23 cellular contexts compared by ENCODE assay signal in the genomic region with DNA sequence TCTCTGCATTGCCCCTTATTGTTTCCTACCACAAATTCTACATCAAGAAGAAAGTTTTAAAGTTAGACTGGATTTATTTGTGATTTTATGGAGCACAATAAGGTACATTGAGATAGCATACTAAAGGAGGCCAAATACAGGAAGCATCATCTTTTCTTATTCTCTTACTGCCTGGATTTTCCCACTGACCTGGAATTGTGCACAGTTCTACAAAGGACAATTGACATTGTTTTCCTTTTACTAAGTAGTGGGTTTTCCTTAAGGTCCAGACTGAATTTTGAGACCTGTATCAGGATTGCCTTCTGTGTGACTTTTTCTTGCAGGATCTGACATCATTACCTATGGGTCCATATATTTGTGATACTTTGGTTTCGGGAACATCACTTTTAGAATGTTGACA. TPM values are rescaled to one million over a fixed set of nuclear protein-coding genes. Genes with fewer than 3 reads are reported as not detected.
DNase-seq lines count a peak whose midpoint lies in the region; ATAC-seq, FAIRE-seq and TF ChIP-seq lines count a peak whose summit lies in the region.
"Had no signal": no experiment of that assay in that cellular context is flagged by ENCODE, and none has a peak within 500 bp of the region (broad histone marks: within the 10 kb centered on the region; RNA-seq: fewer than 3 reads in every experiment).

No MANE protein-coding gene starts in this region.

- no peak overlapping the region for H3K27ac ChIP-seq in CD4-positive, CD25-positive, alpha-beta regulatory T cell (ENCODE audit: insufficient read depth, low read length, poor library complexity, severe bottlenecking)
- H3K27ac ChIP-seq in GM12878 (ENCODE audit: control insufficient read depth, insufficient read depth) (no peak overlapping the region), right atrium auricular region (no peak overlapping the region)
- H3K27ac ChIP-seq: GM23248, KMS-11 had no signal

- H3K9me3 Mint-ChIP-seq in CD4-positive, CD25-positive, alpha-beta regulatory T cell, result peaks cover 0 to 86% (median 31%) of the 10 kb centered on the region in 7 donors
- peaks cover 65% of the 10 kb centered on the region for H3K9me3 Mint-ChIP-seq in endothelial cell (ENCODE audit: unreplicated experiment)
- peaks cover 61% of the 10 kb centered on the region for H3K9me3 Mint-ChIP-seq in progenitor cell of endocrine pancreas (ENCODE audit: low read depth)

- no peaks in the 10 kb centered on the region for H3K27me3 ChIP-seq in CD4-positive, CD25-positive, alpha-beta regulatory T cell (ENCODE audit: control insufficient read depth, insufficient read depth, low read length)
- H3K27me3 ChIP-seq in GM12878 (replicated peaks in 1 of 2; ENCODE audit: control insufficient read depth in 2 of 2, insufficient read depth in 2 of 2, low read length in 1 of 2), result no peaks in the 10 kb centered on the region
- H3K27me3 ChIP-seq in right atrium auricular region, result no peaks in the 10 kb centered on the region
- H3K27me3 ChIP-seq: BE2C had no signal

- no peak overlapping the region for H3K4me3 Mint-ChIP-seq in CD4-positive, CD25-positive, alpha-beta regulatory T cell
- peak overlapping the region; percentile 51 for H3K4me3 Mint-ChIP-seq in endothelial cell (ENCODE audit: unreplicated experiment)
- H3K4me3 Mint-ChIP-seq in progenitor cell of endocrine pancreas (ENCODE audit: low read depth), result no peak overlapping the region
- H3K4me3 Mint-ChIP-seq: CD14-positive monocyte; CD8-positive, alpha-beta T cell had no signal

- no peaks in the 10 kb centered on the region for H3K4me1 ChIP-seq in CD4-positive, CD25-positive, alpha-beta regulatory T cell (ENCODE audit: control insufficient read depth, insufficient read depth, low read length, poor library complexity, severe bottlenecking)
- H3K4me1 ChIP-seq in GM12878 (ENCODE audit: control insufficient read depth, insufficient read depth, low read length), result no peaks in the 10 kb centered on the region
- H3K4me1 ChIP-seq in right atrium auricular region, result no peaks in the 10 kb centered on the region
- H3K4me1 ChIP-seq: BE2C, HAP-1 had no signal

- BruUV-seq in GM12878 (replicated peaks; lab: Mats Ljungman, UMichigan), result no TSS peak

- peak overlapping the region; percentile 2 for H3K4me3 ChIP-seq in CD4-positive, CD25-positive, alpha-beta regulatory T cell (ENCODE audit: low read depth, low read length)
- H3K4me3 ChIP-seq in GM12878, result no peak overlapping the region
- no peak overlapping the region for H3K4me3 ChIP-seq in right atrium auricular region
- H3K4me3 ChIP-seq: GM23248, HAP-1 had no signal

- peaks cover 9% of the 10 kb centered on the region for H3K36me3 Mint-ChIP-seq in CD4-positive, CD25-positive, alpha-beta regulatory T cell
- peaks cover 77% of the 10 kb centered on the region for H3K36me3 Mint-ChIP-seq in endothelial cell (ENCODE audit: low read depth, unreplicated experiment)
- peaks cover 70% of the 10 kb centered on the region for H3K36me3 Mint-ChIP-seq in progenitor cell of endocrine pancreas (ENCODE audit: insufficient read depth)

- WGBS in GM12878 (ENCODE audit: insufficient coverage, insufficient replicate concordance, low lambda C conversion rate, missing lambda C conversion rate), result 100% methylated on average over 1 of the region's 1 CpG

- RAD21 ChIA-PET in GM12878 (lab: Charles Lee; ENCODE audit: unreplicated experiment), result no interaction called here

- in situ Hi-C loops in GM12878 (cut with MboI), result no loop called here

- DNase-seq in CD4-positive, CD25-positive, alpha-beta regulatory T cell, result no peak
- DNase-seq in GM12878 (ENCODE audit: low read depth, low spot score) (no peak), endothelial cell (ENCODE audit: low spot score) (no peak), progenitor cell of endocrine pancreas (ENCODE audit: low spot score, unreplicated experiment) (no peak), T-helper 2 cell (no peak), amygdala (lab: John Stamatoyannopoulos, UW) (no peak), right atrium auricular region (ENCODE audit: low spot score) (no peak)
- DNase-seq: ACHN; BE2C; Calu3; CD8-positive, alpha-beta T cell; DMS 273 treated with DMSO at 0.1 percent for 48 hours; DMS53; DND-41; EL; GM23248 had no signal

- TF ChIP-seq RAD21 in GM12878 (IDR thresholded peaks at IDR 0.05; ENCODE audit: insufficient read depth, low read depth, low read length), result no peak

- H3K4me1 Mint-ChIP-seq in CD4-positive, CD25-positive, alpha-beta regulatory T cell, result no peaks in the 10 kb centered on the region
- no peaks in the 10 kb centered on the region for H3K4me1 Mint-ChIP-seq in endothelial cell (ENCODE audit: unreplicated experiment)
- H3K4me1 Mint-ChIP-seq in progenitor cell of endocrine pancreas (ENCODE audit: low read depth), result no peaks in the 10 kb centered on the region
- H3K4me1 Mint-ChIP-seq: CD14-positive monocyte had no signal

- POLR2A ChIA-PET in GM12878 (lab: Charles Lee), result no interaction called here

- H3K36me3 ChIP-seq in CD4-positive, CD25-positive, alpha-beta regulatory T cell (ENCODE audit: control insufficient read depth, insufficient read depth, low read length), result peaks cover 7% of the 10 kb centered on the region
- H3K36me3 ChIP-seq in GM12878 (ENCODE audit: control insufficient read depth in 2 of 2, insufficient read depth in 2 of 2, low read length in 1 of 2) (no peaks in the 10 kb centered on the region), right atrium auricular region (peaks cover 11% of the 10 kb centered on the region)

- SMC1A ChIA-PET in GM12878 (lab: Charles Lee; ENCODE audit: uncharacterized antibody, unreplicated experiment), result no interaction called here

- H2AFZ ChIP-seq in GM12878 (ENCODE audit: control insufficient read depth, low read depth, low read length), result no peak overlapping the region
- H2AFZ ChIP-seq: GM23248 had no signal

- no peak overlapping the region for H3K4me2 ChIP-seq in GM12878 (ENCODE audit: control insufficient read depth, insufficient read depth)
- H3K4me2 ChIP-seq: KMS-11 had no signal

- no peak for TF ChIP-seq POLR2A in GM12878 (IDR thresholded peaks at IDR 0.05; ENCODE audit: low read depth, low read length)

- CTCF ChIA-PET in GM12878 (lab: Yijun Ruan, JAX), result no interaction called here

- H3K27ac Mint-ChIP-seq in CD4-positive, CD25-positive, alpha-beta regulatory T cell, result no peak overlapping the region
- H3K27ac Mint-ChIP-seq in endothelial cell (ENCODE audit: unreplicated experiment), result no peak overlapping the region
- peak overlapping the region; percentile 37 for H3K27ac Mint-ChIP-seq in progenitor cell of endocrine pancreas
- H3K27ac Mint-ChIP-seq: CD14-positive monocyte; CD8-positive, alpha-beta T cell had no signal

- ATAC-seq in CD4-positive, CD25-positive, alpha-beta regulatory T cell (ENCODE audit: low read depth in 2 of 2), result no peak
- ATAC-seq in GM12878 (no peak), GM18502 (IDR thresholded peaks at IDR 0.05; ENCODE audit: poor library complexity, unreplicated experiment) (no peak)
- ATAC-seq: CD8-positive, alpha-beta T cell had no signal

- no peaks in the 10 kb centered on the region for H4K20me1 ChIP-seq in GM12878 (ENCODE audit: control insufficient read depth, insufficient read depth)

- H3K79me2 ChIP-seq in GM12878 (ENCODE audit: control insufficient read depth, insufficient read depth, low read length), result no peaks in the 10 kb centered on the region

- FAIRE-seq in GM12878 (lab: Jason Lieb, UNC), result no peak
- FAIRE-seq: A204.1, GM12891, GM18507 had no signal

- intact Hi-C loops in GM12878 (cut with micrococcal nuclease; ENCODE audit: unreplicated experiment), result no loop called here

- H3K9ac ChIP-seq in GM12878 (ENCODE audit: control insufficient read depth, insufficient read depth, low read length), result no peak overlapping the region
- H3K9ac ChIP-seq: GM23248, KMS-11 had no signal

- TF ChIP-seq CTCF in GM12878 (IDR thresholded peaks at IDR 0.05 in 2 of 3, conservative IDR thresholded peaks at IDR 0.05 in 1 of 3; ENCODE audit: control insufficient read depth in 2 of 3, extremely low read depth in 1 of 3, insufficient read depth in 1 of 3, low read depth in 3 of 3, low read length in 3 of 3) (no peak), endothelial cell (IDR thresholded peaks at IDR 0.05; ENCODE audit: unreplicated experiment) (no peak), progenitor cell of endocrine pancreas (IDR thresholded peaks at IDR 0.05; ENCODE audit: unreplicated experiment) (no peak), right atrium auricular region (IDR thresholded peaks at IDR 0.05) (no peak)

- H3K9me3 ChIP-seq in CD4-positive, CD25-positive, alpha-beta regulatory T cell (ENCODE audit: control insufficient read depth in 2 of 2, low read length in 2 of 2), result peaks cover 96 to 100% of the 10 kb centered on the region in 2 experiments
- H3K9me3 ChIP-seq in GM12878 (replicated peaks; ENCODE audit: control insufficient read depth, insufficient read depth, low read length) (peaks cover 71% of the 10 kb centered on the region), right atrium auricular region (peaks cover 91 to 100% of the 10 kb centered on the region in 2 donors)

- TF ChIP-seq EP300 in GM12878 (IDR thresholded peaks at IDR 0.05; ENCODE audit: borderline replicate concordance in 1 of 2, control insufficient read depth in 1 of 2, low read depth in 2 of 2, low read length in 2 of 2), result no peak

- H3K27me3 Mint-ChIP-seq in CD4-positive, CD25-positive, alpha-beta regulatory T cell, result no peaks in the 10 kb centered on the region
- H3K27me3 Mint-ChIP-seq in endothelial cell (ENCODE audit: unreplicated experiment), result peaks cover 8% of the 10 kb centered on the region
- H3K27me3 Mint-ChIP-seq in progenitor cell of endocrine pancreas, result no peaks in the 10 kb centered on the region

RNA-seq across cellular contexts. Expression of a gene that starts 18.8 kb away (rescaled TPM):
- 12.7 TPM for total RNA-seq in CD4-positive, CD25-positive, alpha-beta regulatory T cell
- 10 to 100 TPM; 26.0 to 31.7 (median 28.1) TPM for polyA plus RNA-seq in CD4-positive, CD25-positive, alpha-beta regulatory T cell
- 57.2 and 59.1 TPM in 2 replicates for total RNA-seq in GM12878 (2013; cell fraction: nucleolus; rRNA removed)
- total RNA-seq in GM12878 (2014; rRNA removed), result 17.7 and 23.7 TPM in 2 replicates
- 15.3 TPM in 2 replicates for total RNA-seq in GM12878 (2014; rRNA removed; fragmentation: Illumina TruSeq; extraction: Trizol)
- 11.1 and 11.5 TPM in 2 replicates for total RNA-seq in GM12878 (2021)
- 5.0 TPM for polyA plus RNA-seq in GM12878 (2011; ENCODE audit: low read depth)
- polyA plus RNA-seq in GM12878 (2011; rRNA removed), result 21.2 and 30.5 TPM in 2 replicates
- polyA plus RNA-seq in GM12878 (2011; cell fraction: cytosol; rRNA removed), result 13.3 and 13.8 TPM in 2 replicates
- polyA plus RNA-seq in GM12878 (2011; cell fraction: nucleus; rRNA removed), result 15.0 and 20.3 TPM in 2 replicates
- polyA plus RNA-seq in GM12878 (2012), result 12.5 and 15.4 TPM in 2 replicates
- polyA plus RNA-seq in GM12878 (2014; fragmentation: Illumina TruSeq; extraction: Trizol), result 14.7 and 18.2 TPM in 2 replicates
- polyA plus RNA-seq in GM12878 (2014; fragmentation: Nextera tagmentation; extraction: Ambion mirVana), result 1 to 10 TPM; 6.8 to 7.4 TPM
- polyA plus RNA-seq in GM12878 (2014; rRNA removed), result 9.2 TPM in 2 replicates
- 10 to 100 TPM; 14.6 to 15.9 TPM for polyA plus RNA-seq in GM12878 (2016; fragmentation: Nextera tagmentation; extraction: Ambion mirVana)
- 21.7 and 22.8 TPM in 2 replicates for polyA minus RNA-seq in GM12878 (2011; rRNA and poly(A)+ RNA removed)
- 5.6 and 9.5 TPM in 2 replicates for polyA minus RNA-seq in GM12878 (2011; cell fraction: cytosol; rRNA and poly(A)+ RNA removed)
- polyA minus RNA-seq in GM12878 (2011; cell fraction: nucleus; rRNA and poly(A)+ RNA removed), result 25.6 and 26.2 TPM in 2 replicates
- total RNA-seq in endothelial cell (ENCODE audit: unreplicated experiment), result 19.3 TPM
- 28.5 and 30.2 TPM in 2 replicates for total RNA-seq in progenitor cell of endocrine pancreas
- 1 to 10 TPM; 6.1 TPM for total RNA-seq in right atrium auricular region

RNA-seq across cellular contexts. Expression of a gene that starts 24.6 kb away (rescaled TPM):
- total RNA-seq in CD4-positive, CD25-positive, alpha-beta regulatory T cell, result 20.2 TPM
- polyA plus RNA-seq in CD4-positive, CD25-positive, alpha-beta regulatory T cell, result 10 to 100 TPM; 11.6 to 16.5 (median 14.0) TPM
- 156 and 169 TPM in 2 replicates for total RNA-seq in GM12878 (2013; cell fraction: nucleolus; rRNA removed)
- total RNA-seq in GM12878 (2014; rRNA removed) (14.9 and 18.7 TPM in 2 replicates), GM12878 (2014; rRNA removed; fragmentation: Illumina TruSeq; extraction: Trizol) (25.7 and 26.1 TPM in 2 replicates), GM12878 (2021) (16.2 and 19.8 TPM in 2 replicates), endothelial cell (ENCODE audit: unreplicated experiment) (34.8 TPM), progenitor cell of endocrine pancreas (102 and 103 TPM in 2 replicates), right atrium auricular region (10 to 100 TPM in 1 of 2 donors, 1 to 10 TPM in 1; 8.5 to 10.1 TPM)
- 14.5 TPM for polyA plus RNA-seq in GM12878 (2011; ENCODE audit: low read depth)
- polyA plus RNA-seq in GM12878 (2011; rRNA removed) (35.3 and 53.8 TPM in 2 replicates), GM12878 (2014; fragmentation: Illumina TruSeq; extraction: Trizol) (21.7 and 26.0 TPM in 2 replicates), GM12878 (2014; fragmentation: Nextera tagmentation; extraction: Ambion mirVana) (10 to 100 TPM; 10.4 to 11.9 TPM), GM12878 (2014; rRNA removed) (14.0 and 14.6 TPM in 2 replicates), GM12878 (2016; fragmentation: Nextera tagmentation; extraction: Ambion mirVana) (10 to 100 TPM; 16.2 to 17.0 TPM)
- 12.7 and 12.8 TPM in 2 replicates for polyA plus RNA-seq in GM12878 (2011; cell fraction: cytosol; rRNA removed)
- polyA plus RNA-seq in GM12878 (2011; cell fraction: nucleus; rRNA removed), result 37.4 and 48.2 TPM in 2 replicates
- 12.8 and 17.0 TPM in 2 replicates for polyA plus RNA-seq in GM12878 (2012)
- polyA minus RNA-seq in GM12878 (2011; rRNA and poly(A)+ RNA removed), result 38.7 and 49.2 TPM in 2 replicates
- polyA minus RNA-seq in GM12878 (2011; cell fraction: cytosol; rRNA and poly(A)+ RNA removed), result 7.7 and 9.6 TPM in 2 replicates
- polyA minus RNA-seq in GM12878 (2011; cell fraction: nucleus; rRNA and poly(A)+ RNA removed), result 38.1 and 46.3 TPM in 2 replicates
